In the genomic region with DNA sequence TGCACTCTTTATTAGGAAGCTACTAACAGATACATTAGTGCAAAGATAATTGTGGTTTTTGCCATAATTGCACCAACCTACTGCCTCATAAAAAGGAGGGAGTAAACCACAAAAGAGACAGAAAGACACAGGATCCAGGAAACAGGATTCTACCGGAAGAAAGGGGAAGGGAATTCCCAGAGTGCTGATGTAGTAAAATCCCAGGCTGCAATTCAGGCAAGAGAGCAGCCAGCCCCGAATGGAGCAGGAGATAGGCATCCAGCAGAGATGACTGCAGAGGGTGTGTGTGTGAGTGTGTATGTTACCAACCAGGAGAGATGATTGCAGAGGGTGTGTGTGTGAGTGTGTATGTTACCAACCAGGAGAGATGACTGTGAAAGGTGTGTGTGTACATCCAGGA, we compare ENCODE assay signal across 21 cellular contexts.
A peak's percentile ranks its signal among the peaks of the same experiment; 100 is the strongest.
DNase-seq lines count a peak whose midpoint lies in the region; ATAC-seq, FAIRE-seq and TF ChIP-seq lines count a peak whose summit lies in the region.
"Had no signal": no experiment of that assay in that cellular context is flagged by ENCODE, and none has a peak within 500 bp of the region (broad histone marks: within the 10 kb centered on the region; RNA-seq: fewer than 3 reads in every experiment).

No MANE protein-coding gene starts in this region.

- H2BK5ac ChIP-seq in neuronal stem cell (ENCODE audit: low read length), result no peak overlapping the region

- no peak overlapping the region for H2AFZ ChIP-seq in neuronal stem cell (ENCODE audit: low read length)

- DNase-seq in H54 (ENCODE audit: insufficient read length, low spot score) (peak; percentile 5), SK-MEL-5 (ENCODE audit: low read depth, low spot score) (peak; percentile 24), glomerular visceral epithelial cell (ENCODE audit: extremely low spot score) (peak; percentile 46), neuronal stem cell (ENCODE audit: low spot score) (peak; percentile 18), prostate gland (ENCODE audit: low spot score) (no peak), AML-193 (lab: John Stamatoyannopoulos, UW) (no peak), ACHN (no peak)
- DNase-seq: activated CD8-positive, alpha-beta memory T cell treated with anti-CD3 and anti-CD28 coated beads, Interleukin-2, amount 50 U/mL, for 4 hours; activated naive CD4-positive, alpha-beta T cell treated with anti-CD3 and anti-CD28 coated beads for 36 hours; CD4-positive, alpha-beta memory T cell; heart left ventricle; left ventricle myocardium superior; natural killer cell; NCI-H1105; NCI-H446 treated with DMSO at 0.1 percent for 48 hours; stimulated activated CD4-positive, alpha-beta T cell treated with anti-CD3 and anti-CD28 coated beads, Interleukin-4, amount 100 ng/mL, for 24 hours; T-helper 1 cell; transverse colon had no signal

- no peak for TF ChIP-seq CTCF in prostate gland (IDR thresholded peaks at IDR 0.05)

- H3K4ac ChIP-seq in neuronal stem cell (ENCODE audit: low read length), result no peak overlapping the region

- no peak overlapping the region for H2BK12ac ChIP-seq in neuronal stem cell (ENCODE audit: low read length)

- intact Hi-C loops in prostate gland (cut with DNase I), result no loop called here

- H3K27ac ChIP-seq in neuronal stem cell (replicated peaks; ENCODE audit: low read length) (no peak overlapping the region), prostate gland (no peak overlapping the region)
- H3K27ac ChIP-seq: heart left ventricle, transverse colon had no signal

- WGBS in neuronal stem cell (ENCODE audit: extremely low coverage in 2 of 2, insufficient read length in 2 of 2, insufficient replicate concordance in 1 of 2), 2 donors, result no CpG with 5 or more reads among the region's 2 CpGs
- WGBS in prostate gland, result 8% methylated on average over 2 of the region's 2 CpGs

- no peak overlapping the region for H3K23ac ChIP-seq in neuronal stem cell (ENCODE audit: low read depth, low read length, poor library complexity)

- H3K4me3 ChIP-seq in neuronal stem cell (ENCODE audit: low read length in 2 of 2), result peak overlapping the region in 1 of 2 donors; percentile 55
- H3K4me3 ChIP-seq in prostate gland, result no peak overlapping the region
- H3K4me3 ChIP-seq: heart left ventricle, transverse colon had no signal

- H3K79me1 ChIP-seq in neuronal stem cell (ENCODE audit: low read depth, low read length), result no peaks in the 10 kb centered on the region

- H2BK15ac ChIP-seq in neuronal stem cell (ENCODE audit: low read length), result no peak overlapping the region

- H3K9me3 ChIP-seq in neuronal stem cell (replicated peaks in 1 of 2; ENCODE audit: control insufficient read depth in 2 of 2, insufficient read depth in 1 of 2, low read depth in 1 of 2, low read length in 2 of 2), result no peaks in the 10 kb centered on the region
- no peaks in the 10 kb centered on the region for H3K9me3 ChIP-seq in prostate gland
- H3K9me3 ChIP-seq: heart left ventricle, transverse colon had no signal

- H2AK5ac ChIP-seq in neuronal stem cell (ENCODE audit: low read depth, low read length), result no peak overlapping the region

- ATAC-seq in HG03342 (IDR thresholded peaks at IDR 0.05; ENCODE audit: unreplicated experiment), result no peak
- ATAC-seq: activated CD4-positive, CD25-positive, alpha-beta regulatory T cell treated with anti-CD3 and anti-CD28 coated beads, Interleukin-2, amount 50 U/mL, for 24 hours; heart left ventricle; left ventricle myocardium superior; natural killer cell; sciatic nerve had no signal

- H4K8ac ChIP-seq in neuronal stem cell (ENCODE audit: low read depth, low read length), result no peak overlapping the region

- FAIRE-seq in H54 (lab: Jason Lieb, UNC), result no peak

- no peaks in the 10 kb centered on the region for H3K36me3 ChIP-seq in neuronal stem cell (replicated peaks in 1 of 2; ENCODE audit: control insufficient read depth in 2 of 2, insufficient read depth in 2 of 2, low read length in 2 of 2)
- no peaks in the 10 kb centered on the region for H3K36me3 ChIP-seq in prostate gland
- H3K36me3 ChIP-seq: heart left ventricle, transverse colon had no signal

- peaks cover 3 to 7% of the 10 kb centered on the region in 2 donors for H3K4me1 ChIP-seq in neuronal stem cell (ENCODE audit: control insufficient read depth in 2 of 2, insufficient read depth in 1 of 2, low read depth in 1 of 2, low read length in 2 of 2)
- no peaks in the 10 kb centered on the region for H3K4me1 ChIP-seq in prostate gland (replicated peaks)
- H3K4me1 ChIP-seq: heart left ventricle, transverse colon had no signal

- no peak overlapping the region for H3K9ac ChIP-seq in neuronal stem cell (ENCODE audit: low read depth, low read length, poor library complexity)

- no peak overlapping the region for H3K4me2 ChIP-seq in neuronal stem cell (ENCODE audit: insufficient read depth, low read length, poor library complexity, severe bottlenecking)

- TF ChIP-seq POLR2A in H54 (IDR thresholded peaks at IDR 0.05; ENCODE audit: low read depth, low read length), result no peak
- no peak for TF ChIP-seq POLR2A in prostate gland (IDR thresholded peaks at IDR 0.05)

- H3K14ac ChIP-seq in neuronal stem cell (ENCODE audit: low read length), result no peak overlapping the region

- H4K91ac ChIP-seq in neuronal stem cell (ENCODE audit: low read depth, low read length, poor library complexity), result no peak overlapping the region

- no peak overlapping the region for H2BK120ac ChIP-seq in neuronal stem cell (ENCODE audit: low read depth, low read length)

- H3K27me3 ChIP-seq in neuronal stem cell (ENCODE audit: control insufficient read depth in 3 of 3, insufficient read depth in 3 of 3, low read depth in 1 of 3, low read length in 3 of 3) (no peaks in the 10 kb centered on the region), prostate gland (replicated peaks; ENCODE audit: insufficient read depth) (no peaks in the 10 kb centered on the region)
- H3K27me3 ChIP-seq: heart left ventricle, transverse colon had no signal

- H3K18ac ChIP-seq in neuronal stem cell (ENCODE audit: low read length), result no peak overlapping the region

- in situ Hi-C loops in SK-MEL-5 (cut with HindIII; ENCODE audit: low pct_unique_long_range_greater_than_20kb, low sequenced_read_pairs), result no loop called here
- in situ Hi-C loops in ACHN (cut with HindIII; ENCODE audit: low pct_ligation_motif_present, low pct_unique_long_range_greater_than_20kb, low sequenced_read_pairs), result no loop called here

Comparison
In these comparisons a context has a peak if more than half of its experiments do, and no peak if none do; other contexts are left out.
1. DNase-seq: peak in H54 (single experiment), SK-MEL-5 (single experiment), glomerular visceral epithelial cell (single experiment) and neuronal stem cell (single experiment); none in prostate gland (single experiment), AML-193 (0 of 2) and ACHN (single experiment).